Comparison of ENCODE assay signal across 23 cellular contexts in the genomic region with DNA sequence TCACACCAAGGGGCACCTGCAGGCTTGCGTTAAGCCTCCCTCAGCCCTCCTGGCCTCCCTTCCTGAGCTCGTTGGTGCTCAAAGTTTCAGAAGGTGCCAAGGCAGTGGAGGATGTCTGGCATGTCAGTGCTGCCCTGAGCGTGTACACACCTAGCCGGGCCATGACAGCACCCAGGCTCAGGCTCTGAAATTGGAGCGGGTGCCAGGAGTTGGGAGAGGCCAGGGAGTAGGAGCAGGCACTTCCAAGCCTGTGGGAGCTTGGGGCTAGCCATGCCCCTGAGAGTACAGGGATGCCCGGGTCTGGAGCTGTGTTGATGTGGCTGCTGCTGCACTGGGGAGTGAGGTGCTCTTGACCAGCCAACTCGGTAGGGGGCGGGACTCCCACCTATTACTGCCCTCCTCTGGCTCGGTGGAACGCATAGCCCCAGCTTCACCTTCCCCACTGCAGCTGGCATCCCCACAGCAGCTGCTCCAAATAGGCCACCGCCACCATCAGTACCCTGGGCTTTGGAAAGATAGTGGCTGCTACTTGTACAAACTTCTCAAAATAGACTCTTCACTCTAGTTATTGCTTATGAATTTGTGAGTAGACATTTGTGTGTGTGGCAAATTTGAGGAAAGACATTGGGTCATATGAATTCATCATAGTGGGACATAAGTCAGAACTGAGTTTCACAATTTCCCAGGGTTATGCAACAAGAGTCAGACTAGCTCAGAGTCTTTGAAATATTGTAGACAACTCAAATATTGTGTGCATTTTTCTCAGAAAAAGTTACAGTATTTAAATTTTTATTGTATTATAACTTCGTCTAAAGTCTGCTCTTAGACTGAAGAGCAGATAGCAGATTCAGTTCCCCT. TPM values are rescaled to one million over a fixed set of nuclear protein-coding genes. Genes with fewer than 3 reads are reported as not detected.
DNase-seq lines count a peak whose midpoint lies in the region; ATAC-seq and TF ChIP-seq lines count a peak whose summit lies in the region.
"Had no signal": no experiment of that assay in that cellular context is flagged by ENCODE, and none has a peak within 500 bp of the region (broad histone marks: within the 10 kb centered on the region; RNA-seq: fewer than 3 reads in every experiment).

No MANE protein-coding gene starts in this region.

- no peak overlapping the region for H3K4me3 ChIP-seq in right cardiac atrium (ENCODE audit: low read length)
- no peak overlapping the region for H3K4me3 ChIP-seq in right atrium auricular region
- no peak overlapping the region for H3K4me3 ChIP-seq in cardiac fibroblast (replicated peaks in 1 of 2; ENCODE audit: low read depth in 2 of 2, low read length in 2 of 2)
- H3K4me3 ChIP-seq in right lobe of liver = no peak overlapping the region
- no peak overlapping the region for H3K4me3 ChIP-seq in PC-9
- H3K4me3 ChIP-seq: lung, transverse colon had no signal

- H3K27me3 ChIP-seq in right cardiac atrium (ENCODE audit: control insufficient read depth, insufficient read depth) = no peaks in the 10 kb centered on the region
- no peaks in the 10 kb centered on the region for H3K27me3 ChIP-seq in right atrium auricular region
- no peaks in the 10 kb centered on the region for H3K27me3 ChIP-seq in right lobe of liver
- H3K27me3 ChIP-seq in PC-9 (ENCODE audit: insufficient read depth, low read depth) = no peaks in the 10 kb centered on the region
- H3K27me3 ChIP-seq: transverse colon had no signal

- POLR2A ChIA-PET in PC-9 (lab: Charles Lee; ENCODE audit: unreplicated experiment) = no interaction called here

- no peaks in the 10 kb centered on the region for H4K20me1 ChIP-seq in PC-9 (ENCODE audit: insufficient read depth)

- no peak for TF ChIP-seq POLR2A in right lobe of liver (IDR thresholded peaks at IDR 0.05)

- no peak for TF ChIP-seq CTCF in right atrium auricular region (IDR thresholded peaks at IDR 0.05)
- TF ChIP-seq CTCF in cardiac fibroblast (IDR thresholded peaks at IDR 0.05; ENCODE audit: low read depth, low read length) = no peak
- no peak for TF ChIP-seq CTCF in right lobe of liver (IDR thresholded peaks at IDR 0.05)
- TF ChIP-seq CTCF in PC-9 (conservative IDR thresholded peaks at IDR 0.05) = no peak

- 86% methylated on average over 12 of the region's 12 CpGs for WGBS in right cardiac atrium
- WGBS in right lobe of liver (ENCODE audit: insufficient coverage, low coverage, low lambda C conversion rate, missing lambda C conversion rate) = 64% methylated on average over 5 of the region's 12 CpGs

- ATAC-seq in right cardiac atrium (peak; percentile 14 to 34), right lobe of liver (peak in 3 of 4 donors; percentile 22 to 40 (median 26)), GM19455 (IDR thresholded peaks at IDR 0.05; ENCODE audit: unreplicated experiment) (no peak), GM21717 (IDR thresholded peaks at IDR 0.05; ENCODE audit: unreplicated experiment) (no peak)
- ATAC-seq: activated CD8-positive, alpha-beta T cell treated with anti-CD3 and anti-CD28 coated beads for 36 hours; activated T-helper 17 cell treated with anti-CD3 and anti-CD28 coated beads, Interleukin-2, amount 50 U/mL, for 72 hours; stimulated activated effector memory CD8-positive, alpha-beta T cell treated with anti-CD3 and anti-CD28 coated beads, Interleukin-12 subunit alpha, Interleukin-12 subunit beta, amount 100 ng/mL, for 72 hours; T-cell had no signal

- no TSS peak for BruUV-seq in PC-9 (replicated peaks; lab: Mats Ljungman, UMichigan)

- DNase-seq in right cardiac atrium = no peak
- no peak for DNase-seq in right atrium auricular region (ENCODE audit: low spot score)
- peak; percentile 46 to 77 for DNase-seq in cardiac fibroblast (ENCODE audit: low read depth in 2 of 2)
- no peak for DNase-seq in right lobe of liver
- DNase-seq in stimulated activated CD4-positive, alpha-beta T cell treated with anti-CD3 and anti-CD28 coated beads, Interleukin-15, amount 100 ng/mL, for 24 hours = no peak
- no peak for DNase-seq in PC-9
- DNase-seq: activated CD8-positive, alpha-beta T cell treated with anti-CD3 and anti-CD28 coated beads for 36 hours; CD4-positive, CD25-positive, alpha-beta regulatory T cell; central memory CD4-positive, alpha-beta T cell; effector CD8-positive, alpha-beta T cell; naive B cell; NCI-H1105; NCI-H69; stimulated activated CD4-positive, alpha-beta T cell treated with anti-CD3 and anti-CD28 coated beads, Interleukin-12 subunit alpha, Interleukin-12 subunit beta, amount 100 ng/mL, for 4 hours; T-cell; transverse colon had no signal

- no peak overlapping the region for H2AFZ ChIP-seq in PC-9

- no peak overlapping the region for H3K4me2 ChIP-seq in PC-9

- H3K36me3 ChIP-seq in right atrium auricular region = no peaks in the 10 kb centered on the region
- no peaks in the 10 kb centered on the region for H3K36me3 ChIP-seq in right lobe of liver
- no peaks in the 10 kb centered on the region for H3K36me3 ChIP-seq in PC-9 (ENCODE audit: low read depth)
- H3K36me3 ChIP-seq: transverse colon had no signal

- H3K9me3 ChIP-seq in right cardiac atrium (ENCODE audit: control insufficient read depth, low read length) (peaks cover 2% of the 10 kb centered on the region), right atrium auricular region (peaks cover 8 to 20% of the 10 kb centered on the region in 2 donors), right lobe of liver (no peaks in the 10 kb centered on the region), PC-9 (ENCODE audit: insufficient read depth, low read depth) (no peaks in the 10 kb centered on the region)
- H3K9me3 ChIP-seq: transverse colon had no signal

- CTCF ChIA-PET in PC-9 (lab: Charles Lee) = no interaction called here

- H3K79me2 ChIP-seq in PC-9 (ENCODE audit: low read depth) = no peaks in the 10 kb centered on the region

- no peaks in the 10 kb centered on the region for H3F3A ChIP-seq in PC-9 (ENCODE audit: insufficient read depth, low read depth)

- H3K9me2 ChIP-seq in PC-9 (ENCODE audit: insufficient read depth) = no peaks in the 10 kb centered on the region

- intact Hi-C loops in right cardiac atrium (cut with DNase I) = no loop called here
- intact Hi-C loops in right lobe of liver (cut with DNase I) = no loop called here
- intact Hi-C loops in PC-9 (cut with micrococcal nuclease; ENCODE audit: unreplicated experiment) = no loop called here

- no peak overlapping the region for H3K27ac ChIP-seq in right cardiac atrium (ENCODE audit: low read length)
- H3K27ac ChIP-seq in right atrium auricular region = no peak overlapping the region
- H3K27ac ChIP-seq in right lobe of liver = no peak overlapping the region
- no peak overlapping the region for H3K27ac ChIP-seq in PC-9
- H3K27ac ChIP-seq: transverse colon had no signal

- H3K4me1 ChIP-seq in right cardiac atrium (ENCODE audit: control insufficient read depth, insufficient read depth, low read length) (no peaks in the 10 kb centered on the region), right atrium auricular region (no peaks in the 10 kb centered on the region), right lobe of liver (no peaks in the 10 kb centered on the region), PC-9 (replicated peaks; ENCODE audit: insufficient read depth) (no peaks in the 10 kb centered on the region)
- H3K4me1 ChIP-seq: transverse colon had no signal

RNA-seq across cellular contexts. Expression of a gene that starts 6.8 kb away (rescaled TPM):
- total RNA-seq in right cardiac atrium = 1 to 10 TPM in 3 of 4 donors, under 1 TPM in 1; 0.47 to 5.3 (median 2.4) TPM
- polyA plus RNA-seq in right cardiac atrium = 1.1 TPM
- 1 to 10 TPM in 1 of 2 donors, under 1 TPM in 1; 0.79 to 2.2 TPM for total RNA-seq in right atrium auricular region
- total RNA-seq in right lobe of liver = not detected
- total RNA-seq in PC-9 (2021) = not detected in 2 replicates
- total RNA-seq: A673; activated CD8-positive, alpha-beta T cell treated with anti-CD3 and anti-CD28 coated beads for 36 hours; activated T-helper 17 cell treated with anti-CD3 and anti-CD28 coated beads, Interleukin-2, amount 50 U/mL, for 72 hours; CD4-positive, CD25-positive, alpha-beta regulatory T cell; progenitor cell of endocrine pancreas; T-cell had no signal
- polyA plus RNA-seq: CD4-positive, CD25-positive, alpha-beta regulatory T cell had no signal

RNA-seq across cellular contexts. Expression of a gene that starts 34.1 kb away (rescaled TPM):
- total RNA-seq in right cardiac atrium = 10 to 100 TPM; 61.4 to 82.7 (median 74.4) TPM
- polyA plus RNA-seq in right cardiac atrium = 27.9 TPM
- 10 to 100 TPM; 66.5 to 71.0 TPM for total RNA-seq in right atrium auricular region
- total RNA-seq in right lobe of liver = 1 to 10 TPM; 2.7 to 7.3 (median 5.3) TPM
- 107 and 134 TPM in 2 replicates for total RNA-seq in PC-9 (2021)

Comparison
In these comparisons a context has a peak if more than half of its experiments do, and no peak if none do; other contexts are left out.
1. ATAC-seq: peak in right cardiac atrium (2 of 2) and right lobe of liver (3 of 4); none in GM19455 (single experiment) and GM21717 (single experiment).
2. DNase-seq: peak in cardiac fibroblast (2 of 2); none in right cardiac atrium (0 of 3), right atrium auricular region (single experiment), right lobe of liver (0 of 3), stimulated activated CD4-positive, alpha-beta T cell treated with anti-CD3 and anti-CD28 coated beads, Interleukin-15, amount 100 ng/mL, for 24 hours (single experiment) and PC-9 (0 of 2).
3. RNA of a gene that starts 34.1 kb away (total RNA-seq): 107 to 134 TPM in PC-9, 61.4 to 82.7 TPM in right cardiac atrium and 66.5 to 71.0 TPM in right atrium auricular region; 2.7 to 7.3 TPM in right lobe of liver; every median in the first group is over 4 times any median in the second.